6 cellular contexts compared by ENCODE assay signal in the genomic region with DNA sequence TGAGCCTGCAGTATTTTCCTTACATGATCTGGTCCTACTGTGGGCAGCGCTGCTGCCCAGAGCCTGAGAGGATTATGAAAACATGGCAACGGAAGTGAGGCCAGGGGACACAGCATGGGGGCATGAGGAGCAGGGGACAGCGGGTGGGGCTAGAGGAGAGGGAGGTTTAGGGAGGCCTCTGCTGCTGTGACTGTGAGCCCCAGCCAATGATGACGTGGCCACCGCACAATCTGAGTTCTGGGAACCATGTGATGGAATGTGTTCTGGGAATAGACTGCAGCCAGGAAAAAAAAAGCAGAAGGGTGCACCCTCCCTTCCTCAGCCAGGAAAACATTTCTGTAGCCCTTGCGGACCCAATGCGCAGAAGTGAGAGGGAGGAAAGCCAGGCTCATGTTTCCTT. TPM values are rescaled to one million over a fixed set of nuclear protein-coding genes. Genes with fewer than 3 reads are reported as not detected.
DNase-seq lines count a peak whose midpoint lies in the region; ATAC-seq and TF ChIP-seq lines count a peak whose summit lies in the region.
"Not testable (repeated sequence)": the region's sequence is repeated elsewhere in the genome, so short reads cannot be mapped to it uniquely, and the experiment has no call there.

No MANE protein-coding gene starts in this region.

- ATAC-seq in Right ventricle myocardium inferior (peak; percentile 60), heart left ventricle (peak; percentile 34 to 82 (median 68)), left cardiac atrium (peak; percentile 11 to 46), right cardiac atrium (peak; percentile 78 to 79), thoracic aorta (ENCODE audit: insufficient number of reproducible peaks, low FRiP score, low read depth) (peak; percentile 71), aorta (ENCODE audit: low FRiP score) (peak; percentile 66)

- H3K27ac ChIP-seq in heart left ventricle; right cardiac atrium (ENCODE audit: low read length); thoracic aorta; aorta (ENCODE audit: low read depth in 1 of 2, low read length in 2 of 2): not testable (repeated sequence)

- not testable (repeated sequence) for H3K36me3 ChIP-seq in heart left ventricle; thoracic aorta; aorta (ENCODE audit: control insufficient read depth in 1 of 2, insufficient read depth in 2 of 2, low read length in 1 of 2)

- H3K27me3 ChIP-seq in heart left ventricle; right cardiac atrium (ENCODE audit: control insufficient read depth, insufficient read depth); thoracic aorta (replicated peaks; ENCODE audit: insufficient read depth); aorta (ENCODE audit: control insufficient read depth in 1 of 2, insufficient read depth in 2 of 2, low read length in 1 of 2): not testable (repeated sequence)

- not testable (repeated sequence) for TF ChIP-seq POLR2A in heart left ventricle (IDR thresholded peaks at IDR 0.05)

- DNase-seq in Right ventricle myocardium inferior (ENCODE audit: missing footprints); heart left ventricle; left cardiac atrium; right cardiac atrium; thoracic aorta (ENCODE audit: low spot score); aorta: not testable (repeated sequence)

- TF ChIP-seq CTCF in heart left ventricle (IDR thresholded peaks at IDR 0.05); thoracic aorta (IDR thresholded peaks at IDR 0.05): not testable (repeated sequence)

- not testable (repeated sequence) for H3K9me3 ChIP-seq in heart left ventricle; right cardiac atrium (ENCODE audit: control insufficient read depth, low read length); thoracic aorta; aorta (ENCODE audit: control insufficient read depth, low read length)

- not testable (repeated sequence) for H3K4me3 ChIP-seq in heart left ventricle; right cardiac atrium (ENCODE audit: low read length); thoracic aorta; aorta (ENCODE audit: low read length in 2 of 2)

- intact Hi-C loops in Right ventricle myocardium inferior (cut with DNase I); heart left ventricle (cut with DNase I); left cardiac atrium (cut with DNase I); right cardiac atrium (cut with DNase I); aorta (cut with DNase I): not testable (repeated sequence)

- not testable (repeated sequence) for H3K4me1 ChIP-seq in heart left ventricle; right cardiac atrium (ENCODE audit: control insufficient read depth, insufficient read depth, low read length); thoracic aorta (ENCODE audit: control insufficient read depth in 1 of 2, low read depth in 2 of 2); aorta (ENCODE audit: control insufficient read depth in 1 of 2, insufficient read depth in 2 of 2, low read length in 2 of 2)

- no CpG with 5 or more reads among the region's 7 CpGs for WGBS in heart left ventricle, 4 donors
- no CpG with 5 or more reads among the region's 7 CpGs for WGBS in right cardiac atrium
- no CpG with 5 or more reads among the region's 7 CpGs for WGBS in aorta, 2 donors

RNA-seq across cellular contexts. Expression of a gene that starts 6.3 kb away (rescaled TPM):
- total RNA-seq in Right ventricle myocardium inferior (0.16 TPM), heart left ventricle (under 1 TPM in 8 of 9 donors, not detected in 1; 0.05 to 0.43 (median 0.26) TPM), left cardiac atrium (under 1 TPM; 0.08 to 0.38 TPM), right cardiac atrium (under 1 TPM; 0.06 to 0.21 (median 0.17) TPM), thoracic aorta (under 1 TPM; 0.54 to 0.92 TPM), aorta (1 to 10 TPM in 1 of 2 donors, under 1 TPM in 1; 0.06 to 1.7 TPM)
- polyA plus RNA-seq in heart left ventricle (under 1 TPM in 1 of 2 donors, not detected in 1; 0.04 TPM), right cardiac atrium (0.02 TPM), aorta (under 1 TPM in 1 of 2 donors, not detected in 1; 0.20 TPM)

Comparison
In these comparisons a context has a peak if more than half of its experiments do, and no peak if none do; other contexts are left out.
1. ATAC-seq: peak in every context shown above with its lines; median percentile 78 in right cardiac atrium; 71 in thoracic aorta; 68 in heart left ventricle; 66 in aorta; 60 in Right ventricle myocardium inferior; 28 in left cardiac atrium.